Comparison of ENCODE assay signal across 19 cellular contexts in genomic region chr2:66456183-66457041, GRCh38. TPM values are rescaled to one million over a fixed set of nuclear protein-coding genes. Genes with fewer than 3 reads are reported as not detected.
DNase-seq lines count a peak whose midpoint lies in the region; ATAC-seq, FAIRE-seq and TF ChIP-seq lines count a peak whose summit lies in the region.
"Had no signal": no experiment of that assay in that cellular context is flagged by ENCODE, and none has a peak within 500 bp of the region (broad histone marks: within the 10 kb centered on the region; RNA-seq: fewer than 3 reads in every experiment).

No MANE protein-coding gene starts in this region.

- H3K79me2 ChIP-seq in astrocyte (ENCODE audit: insufficient read depth, low read length) = peaks cover 17% of the 10 kb centered on the region
- H3K79me2 ChIP-seq in keratinocyte (ENCODE audit: control insufficient read depth, insufficient read depth, low read length) = no peaks in the 10 kb centered on the region

- H3K4me2 ChIP-seq in astrocyte (ENCODE audit: low read length) (no peak overlapping the region), keratinocyte (ENCODE audit: control insufficient read depth, extremely low read depth, insufficient read depth, low read depth, low read length) (no peak overlapping the region)

- H3K4me3 Mint-ChIP-seq in astrocyte (ENCODE audit: unreplicated experiment) (no peak overlapping the region), CD14-positive monocyte (no peak overlapping the region)
- H3K4me3 Mint-ChIP-seq: activated CD4-positive, alpha-beta memory T cell treated with anti-CD3 and anti-CD28 coated beads for 36 hours; activated naive CD8-positive, alpha-beta T cell treated with anti-CD3 and anti-CD28 coated beads, Interleukin-2, amount 50 U/mL, for 24 hours; activated T-helper 1 cell treated with anti-CD3 and anti-CD28 coated beads, Interleukin-12 subunit alpha, Interleukin-12 subunit beta, Interleukin-2, Interleukin-4 antibody, amounts not matched to agents 30 ng/mL and 10 ng/mL and 1 ng/mL, durations not matched to agents 14 hours and 24 hours and 36 hours; natural killer cell had no signal

- intact Hi-C loops in Right ventricle myocardium superior (cut with DNase I) (no loop called here), cardiac septum (cut with DNase I) (no loop called here), CD14-positive monocyte (cut with micrococcal nuclease) (no loop called here)

- no peaks in the 10 kb centered on the region for H3K27me3 ChIP-seq in astrocyte (ENCODE audit: insufficient read depth, low read length)
- no peaks in the 10 kb centered on the region for H3K27me3 ChIP-seq in keratinocyte (ENCODE audit: control insufficient read depth, extremely low read depth, insufficient read depth, low read length)

- H3K9ac ChIP-seq in astrocyte (ENCODE audit: low read length) = no peak overlapping the region
- H3K9ac ChIP-seq in keratinocyte (ENCODE audit: control insufficient read depth, extremely low read depth, insufficient read depth, low read length) = no peak overlapping the region

- H3K4me1 Mint-ChIP-seq in astrocyte (ENCODE audit: low read depth, unreplicated experiment) (no peaks in the 10 kb centered on the region), CD14-positive monocyte (no peaks in the 10 kb centered on the region)
- H3K4me1 Mint-ChIP-seq: activated naive CD8-positive, alpha-beta T cell treated with anti-CD3 and anti-CD28 coated beads, Interleukin-2, amount 50 U/mL, for 24 hours; natural killer cell had no signal

- H3K9me3 Mint-ChIP-seq in astrocyte (ENCODE audit: unreplicated experiment) (no peaks in the 10 kb centered on the region), CD14-positive monocyte (no peaks in the 10 kb centered on the region)
- H3K9me3 Mint-ChIP-seq: activated CD4-positive, alpha-beta memory T cell treated with anti-CD3 and anti-CD28 coated beads for 36 hours; activated naive CD8-positive, alpha-beta T cell treated with anti-CD3 and anti-CD28 coated beads, Interleukin-2, amount 50 U/mL, for 24 hours; activated T-helper 1 cell treated with anti-CD3 and anti-CD28 coated beads, Interleukin-12 subunit alpha, Interleukin-12 subunit beta, Interleukin-2, Interleukin-4 antibody, amounts not matched to agents 30 ng/mL and 10 ng/mL and 1 ng/mL, durations not matched to agents 14 hours and 24 hours and 36 hours; natural killer cell had no signal

- peaks cover 15% of the 10 kb centered on the region for H3K27me3 Mint-ChIP-seq in astrocyte (ENCODE audit: low read depth, unreplicated experiment)
- peaks cover 0 to 2% (median 0%) of the 10 kb centered on the region in 3 donors for H3K27me3 Mint-ChIP-seq in CD14-positive monocyte (ENCODE audit: low read depth in 3 of 3)

- no peaks in the 10 kb centered on the region for H3K36me3 Mint-ChIP-seq in astrocyte (ENCODE audit: low read depth, unreplicated experiment)
- no peaks in the 10 kb centered on the region for H3K36me3 Mint-ChIP-seq in CD14-positive monocyte
- H3K36me3 Mint-ChIP-seq: activated CD4-positive, alpha-beta memory T cell treated with anti-CD3 and anti-CD28 coated beads for 36 hours; natural killer cell had no signal

- DNase-seq in Right ventricle myocardium superior (no peak), cardiac septum (ENCODE audit: low spot score) (no peak), astrocyte (ENCODE audit: low read depth) (peak; percentile 85), keratinocyte (ENCODE audit: low read depth, low spot score) (no peak), CD14-positive monocyte (ENCODE audit: low spot score) (no peak), NCI-H2107 treated with DMSO at 0.1 percent for 48 hours (lab: John Stamatoyannopoulos, UW; ENCODE audit: unreplicated experiment) (no peak), mesenteric fat pad (ENCODE audit: low spot score) (no peak)
- DNase-seq: activated CD4-positive, alpha-beta memory T cell treated with anti-CD3 and anti-CD28 coated beads for 36 hours; activated naive CD8-positive, alpha-beta T cell treated with anti-CD3 and anti-CD28 coated beads, Interleukin-2, amount 50 U/mL, for 24 hours; COR-L47; Kasumi-1; natural killer cell; RPMI8226; stimulated activated naive CD4-positive, alpha-beta T cell treated with Interleukin-2 at 50 U/mL for 16 hours; T-helper 1 cell had no signal

- H3K27ac ChIP-seq in astrocyte (ENCODE audit: low read depth, low read length) = no peak overlapping the region
- no peak overlapping the region for H3K27ac ChIP-seq in keratinocyte (ENCODE audit: control insufficient read depth, insufficient read depth, low read length)
- H3K27ac ChIP-seq: VCaP had no signal

- dilution Hi-C loops in keratinocyte (cut with MboI; ENCODE audit: extremely low pct_ligation_motif_present, low sequenced_read_pairs) = no loop called here

- H3K4me3 ChIP-seq in astrocyte (ENCODE audit: insufficient read depth, low read depth, low read length) = no peak overlapping the region
- H3K4me3 ChIP-seq in keratinocyte (ENCODE audit: control insufficient read depth in 2 of 3, extremely low read depth in 1 of 3, insufficient read depth in 2 of 3, low read depth in 1 of 3, low read length in 3 of 3) = no peak overlapping the region

- ATAC-seq in Right ventricle myocardium superior (ENCODE audit: poor library complexity) = peak; percentile 67
- no peak for ATAC-seq in GM21367 (IDR thresholded peaks at IDR 0.05; ENCODE audit: unreplicated experiment)
- ATAC-seq: activated naive CD8-positive, alpha-beta T cell treated with anti-CD3 and anti-CD28 coated beads, Interleukin-2, amount 50 U/mL, for 24 hours; natural killer cell had no signal

- no peaks in the 10 kb centered on the region for H3K9me3 ChIP-seq in astrocyte (ENCODE audit: insufficient read depth, low read depth, low read length)
- H3K9me3 ChIP-seq in keratinocyte (ENCODE audit: control insufficient read depth, low read depth, low read length) = no peaks in the 10 kb centered on the region

- TF ChIP-seq CTCF in astrocyte (IDR thresholded peaks at IDR 0.05; ENCODE audit: insufficient read depth, low read depth, low read length) (no peak), keratinocyte (optimal IDR thresholded peaks at IDR 0.05 in 1 of 3, IDR thresholded peaks at IDR 0.05 in 1 of 3, conservative IDR thresholded peaks at IDR 0.05 in 1 of 3; ENCODE audit: extremely low read depth in 1 of 3, insufficient read depth in 2 of 3, low read length in 3 of 3) (no peak), CD14-positive monocyte (IDR thresholded peaks at IDR 0.05) (no peak)

- no peak for FAIRE-seq in astrocyte (lab: Jason Lieb, UNC)
- FAIRE-seq in keratinocyte (lab: Jason Lieb, UNC) = peak; percentile 43
- FAIRE-seq: H1 had no signal

- H3K36me3 ChIP-seq in astrocyte (ENCODE audit: insufficient read depth, low read length) (no peaks in the 10 kb centered on the region), keratinocyte (ENCODE audit: control insufficient read depth in 2 of 2, extremely low read depth in 1 of 2, insufficient read depth in 2 of 2, low read length in 2 of 2) (no peaks in the 10 kb centered on the region)

- no peaks in the 10 kb centered on the region for H3K9me1 ChIP-seq in keratinocyte (ENCODE audit: control insufficient read depth, extremely low read depth, insufficient read depth, low read length)

- H4K20me1 ChIP-seq in astrocyte (ENCODE audit: insufficient read depth, low read length) (peaks cover 17% of the 10 kb centered on the region), keratinocyte (ENCODE audit: control insufficient read depth, extremely low read depth, insufficient read depth, low read length) (no peaks in the 10 kb centered on the region)

- H3K4me1 ChIP-seq in astrocyte (ENCODE audit: insufficient read depth, low read length) (no peaks in the 10 kb centered on the region), keratinocyte (ENCODE audit: control insufficient read depth, extremely low read depth, insufficient read depth, low read length) (no peaks in the 10 kb centered on the region)

- no peak overlapping the region for H2AFZ ChIP-seq in astrocyte (ENCODE audit: low read depth, low read length)
- no peak overlapping the region for H2AFZ ChIP-seq in keratinocyte (ENCODE audit: control insufficient read depth, low read length)

- no peak overlapping the region for H3K27ac Mint-ChIP-seq in astrocyte (ENCODE audit: unreplicated experiment)
- H3K27ac Mint-ChIP-seq in CD14-positive monocyte = no peak overlapping the region
- H3K27ac Mint-ChIP-seq: activated CD4-positive, alpha-beta memory T cell treated with anti-CD3 and anti-CD28 coated beads for 36 hours; activated naive CD8-positive, alpha-beta T cell treated with anti-CD3 and anti-CD28 coated beads, Interleukin-2, amount 50 U/mL, for 24 hours; activated T-helper 1 cell treated with anti-CD3 and anti-CD28 coated beads, Interleukin-12 subunit alpha, Interleukin-12 subunit beta, Interleukin-2, Interleukin-4 antibody, amounts not matched to agents 30 ng/mL and 10 ng/mL and 1 ng/mL, durations not matched to agents 14 hours and 24 hours and 36 hours; natural killer cell had no signal

RNA-seq across cellular contexts. Expression of gene MEIS1, which starts 21.5 kb away (rescaled TPM):
- total RNA-seq in Right ventricle myocardium superior (41.7 TPM), cardiac septum (24.7 TPM), astrocyte (3.4 and 5.2 TPM in 2 replicates), mesenteric fat pad (31.7 TPM)
- polyA plus RNA-seq in keratinocyte (2.2 to 4.4 TPM (median 3.1 TPM) in 3 replicates), CD14-positive monocyte (under 1 TPM in 1 of 2 donors, not detected in 1; 0.09 TPM)
- polyA plus RNA-seq in keratinocyte (2011; ENCODE audit: low read depth) = 5.3 TPM
- polyA plus RNA-seq in keratinocyte (2011; cell fraction: cytosol; rRNA removed) = 1.3 and 2.3 TPM in 2 replicates
- 4.9 and 6.2 TPM in 2 replicates for polyA plus RNA-seq in keratinocyte (2011; cell fraction: nucleus; rRNA removed)
- 2.4 and 2.8 TPM in 2 replicates for polyA plus RNA-seq in keratinocyte (2012; ENCODE audit: low replicate concordance)
- 6.7 to 17.9 TPM (median 7.1 TPM) in 3 replicates for polyA minus RNA-seq in keratinocyte
- 8.6 TPM for polyA minus RNA-seq in keratinocyte (2011; cell fraction: cytosol; rRNA and poly(A)+ RNA removed)
- 5.3 and 7.4 TPM in 2 replicates for polyA minus RNA-seq in keratinocyte (2011; cell fraction: nucleus; rRNA and poly(A)+ RNA removed)
- total RNA-seq: activated CD4-positive, alpha-beta memory T cell treated with anti-CD3 and anti-CD28 coated beads for 36 hours; activated T-helper 1 cell treated with anti-CD3 and anti-CD28 coated beads, Interleukin-12 subunit alpha, Interleukin-12 subunit beta, Interleukin-2, Interleukin-4 antibody, amounts not matched to agents 30 ng/mL and 10 ng/mL and 1 ng/mL, durations not matched to agents 14 hours and 24 hours and 36 hours had no signal
